Comparison of ENCODE assay signal across 12 cellular contexts in the genomic region with DNA sequence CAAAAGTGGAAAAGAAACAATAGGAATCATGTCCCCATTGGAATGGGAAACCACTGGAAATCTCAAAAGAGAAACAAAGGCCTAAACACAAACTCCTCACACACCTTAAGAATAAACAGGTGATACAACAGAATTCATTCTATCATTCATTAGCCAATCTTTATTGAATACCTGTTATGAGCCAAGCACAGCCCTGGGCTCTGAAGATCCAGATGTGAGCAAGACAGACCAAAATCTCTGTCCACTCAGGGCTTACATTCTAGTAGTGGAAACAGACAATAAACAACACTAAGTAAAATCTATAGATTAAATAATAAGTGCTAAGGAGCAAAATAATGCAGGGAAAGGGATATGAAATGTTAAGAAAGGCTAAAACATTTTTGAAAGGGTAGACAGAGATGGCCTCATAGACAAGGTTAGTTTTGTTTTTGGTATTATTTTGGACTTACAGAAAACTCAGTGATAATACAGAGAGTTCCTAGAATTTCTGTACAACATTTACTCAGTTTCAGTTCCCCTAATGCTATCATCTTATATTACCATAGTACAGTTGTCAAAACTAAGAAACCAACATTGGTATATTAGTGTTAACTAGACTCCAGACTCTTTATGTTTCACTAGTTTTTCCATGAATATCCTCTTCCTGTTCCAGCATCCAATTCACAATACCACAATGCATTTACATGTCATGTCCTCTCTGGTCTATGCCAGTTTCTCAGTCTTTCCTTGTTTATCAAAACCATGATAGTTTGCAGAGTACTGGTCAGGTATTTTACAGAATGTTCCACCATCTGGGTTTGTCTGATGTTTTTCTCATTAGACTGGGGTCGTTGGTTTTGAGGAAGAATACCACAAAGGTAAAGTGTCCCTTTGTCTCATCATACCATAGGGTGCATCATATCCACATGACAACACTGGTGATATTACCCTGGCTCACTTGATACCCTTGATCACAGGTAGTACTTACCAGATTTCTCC.
DNase-seq lines count a peak whose midpoint lies in the region; ATAC-seq, FAIRE-seq and TF ChIP-seq lines count a peak whose summit lies in the region.
"Had no signal": no experiment of that assay in that cellular context is flagged by ENCODE, and none has a peak within 500 bp of the region (broad histone marks: within the 10 kb centered on the region; RNA-seq: fewer than 3 reads in every experiment).

No MANE protein-coding gene starts in this region.

- no peak for TF ChIP-seq POLR2A in gastroesophageal sphincter (IDR thresholded peaks at IDR 0.05)

- FAIRE-seq in frontal cortex (lab: Jason Lieb, UNC) = no peak

- no peaks in the 10 kb centered on the region for H3K9me3 ChIP-seq in gastroesophageal sphincter
- H3K9me3 ChIP-seq: heart left ventricle, neutrophil had no signal

- H3K27me3 ChIP-seq in gastroesophageal sphincter = no peaks in the 10 kb centered on the region
- H3K27me3 ChIP-seq: heart left ventricle, neutrophil had no signal

- peaks cover 16% of the 10 kb centered on the region for H3K4me1 Mint-ChIP-seq in activated T-cell treated with anti-CD3 and anti-CD28 coated beads, Interleukin-2, amount 50 U/mL, for 24 hours (ENCODE audit: low read depth)

- peak overlapping the region; percentile 75 for H3K27ac Mint-ChIP-seq in activated T-cell treated with anti-CD3 and anti-CD28 coated beads, Interleukin-2, amount 50 U/mL, for 24 hours
- H3K27ac Mint-ChIP-seq: activated CD8-positive, alpha-beta memory T cell treated with anti-CD3 and anti-CD28 coated beads, Interleukin-2, amount 10 ng/mL, durations not matched to agents 7 days and 5 days had no signal

- H3K4me3 Mint-ChIP-seq in activated T-cell treated with anti-CD3 and anti-CD28 coated beads, Interleukin-2, amount 50 U/mL, for 24 hours = no peak overlapping the region
- H3K4me3 Mint-ChIP-seq: activated CD8-positive, alpha-beta memory T cell treated with anti-CD3 and anti-CD28 coated beads, Interleukin-2, amount 10 ng/mL, durations not matched to agents 7 days and 5 days had no signal

- no peaks in the 10 kb centered on the region for H3K27me3 Mint-ChIP-seq in activated T-cell treated with anti-CD3 and anti-CD28 coated beads, Interleukin-2, amount 50 U/mL, for 24 hours
- H3K27me3 Mint-ChIP-seq: activated CD8-positive, alpha-beta memory T cell treated with anti-CD3 and anti-CD28 coated beads, Interleukin-2, amount 10 ng/mL, durations not matched to agents 7 days and 5 days had no signal

- WGBS in gastroesophageal sphincter (ENCODE audit: low coverage in 1 of 2), 2 donors = 33 to 54% methylated on average over 1 of the region's 1 CpG

- H3K27ac ChIP-seq in gastroesophageal sphincter = no peak overlapping the region
- H3K27ac ChIP-seq: heart left ventricle, neutrophil had no signal

- ATAC-seq in HG02642 (IDR thresholded peaks at IDR 0.05; ENCODE audit: poor library complexity, unreplicated experiment) (peak; percentile 85), HG03558 (IDR thresholded peaks at IDR 0.05; ENCODE audit: extremely low read depth, unreplicated experiment) (peak; percentile 85), gastroesophageal sphincter (no peak)
- ATAC-seq: activated CD8-positive, alpha-beta memory T cell treated with anti-CD3 and anti-CD28 coated beads, Interleukin-2, amount 10 ng/mL, durations not matched to agents 7 days and 5 days; heart left ventricle had no signal

- H3K9me3 Mint-ChIP-seq in activated T-cell treated with anti-CD3 and anti-CD28 coated beads, Interleukin-2, amount 50 U/mL, for 24 hours = no peaks in the 10 kb centered on the region

- H3K36me3 ChIP-seq in gastroesophageal sphincter = no peaks in the 10 kb centered on the region
- H3K36me3 ChIP-seq: heart left ventricle, neutrophil had no signal

- H3K36me3 Mint-ChIP-seq in activated T-cell treated with anti-CD3 and anti-CD28 coated beads, Interleukin-2, amount 50 U/mL, for 24 hours (ENCODE audit: low read depth) = no peaks in the 10 kb centered on the region
- H3K36me3 Mint-ChIP-seq: activated CD8-positive, alpha-beta memory T cell treated with anti-CD3 and anti-CD28 coated beads, Interleukin-2, amount 10 ng/mL, durations not matched to agents 7 days and 5 days had no signal

- TF ChIP-seq CTCF in gastroesophageal sphincter (IDR thresholded peaks at IDR 0.05) = no peak

- TF ChIP-seq EP300 in gastroesophageal sphincter (IDR thresholded peaks at IDR 0.05) = no peak

- H3K4me1 ChIP-seq in gastroesophageal sphincter = peaks cover 4 to 15% (median 5%) of the 10 kb centered on the region in 3 donors

- DNase-seq in activated T-cell treated with anti-CD3 and anti-CD28 coated beads, Interleukin-2, amount 50 U/mL, for 24 hours = no peak
- no peak for DNase-seq in activated T-cell treated with anti-CD3 and anti-CD28 coated beads for 4 hours
- DNase-seq in superior temporal gyrus (ENCODE audit: extremely low spot score) = peak; percentile 8
- DNase-seq in putamen (ENCODE audit: low spot score) = no peak
- no peak for DNase-seq in frontal cortex (ENCODE audit: low spot score in 2 of 2)
- DNase-seq: activated CD8-positive, alpha-beta memory T cell treated with anti-CD3 and anti-CD28 coated beads, Interleukin-2, amount 10 ng/mL, durations not matched to agents 7 days and 5 days; cerebellar nuclear complex; heart left ventricle had no signal

- no peak overlapping the region for H3K4me3 ChIP-seq in gastroesophageal sphincter
- H3K4me3 ChIP-seq: heart left ventricle had no signal
